ENCODE assay signal across 20 cellular contexts in genomic region chr2:10462178-10463083, GRCh38.
"Had no signal": no experiment of that assay in that cellular context is flagged by ENCODE, and none has a peak within 500 bp of the region (broad histone marks: within the 10 kb centered on the region; RNA-seq: fewer than 3 reads in every experiment).

No MANE protein-coding gene starts in this region.

- H3K9me3 ChIP-seq: ascending aorta, gastrocnemius medialis, lower lobe of right lung had no signal

- H3K27ac Mint-ChIP-seq: activated CD4-positive, alpha-beta T cell treated with anti-CD3 and anti-CD28 coated beads, Interleukin-2, amount 10 ng/mL, durations not matched to agents 24 days and 14 days; activated CD8-positive, alpha-beta T cell treated with anti-CD3 and anti-CD28 coated beads for 36 hours; activated naive CD4-positive, alpha-beta T cell treated with anti-CD3 and anti-CD28 coated beads, Interleukin-2, amount 50 U/mL, for 24 hours; nephron; progenitor cell of endocrine pancreas; stimulated activated naive CD8-positive, alpha-beta T cell treated with anti-CD3 and anti-CD28 coated beads, Interleukin-15, amount 100 ng/mL, for 72 hours; T-cell had no signal

- H3K4me1 ChIP-seq: lower lobe of right lung had no signal

- DNase-seq: activated CD4-positive, alpha-beta T cell treated with anti-CD3 and anti-CD28 coated beads, Interleukin-2, amount 10 ng/mL, durations not matched to agents 24 days and 14 days; activated CD4-positive, CD25-positive, alpha-beta regulatory T cell; activated CD8-positive, alpha-beta T cell treated with anti-CD3 and anti-CD28 coated beads for 36 hours; activated gamma-delta T cell; activated T-cell treated with anti-CD3 and anti-CD28 coated beads, Interleukin-2, amount 50 U/mL, for 4 hours; cortex of kidney; gastrocnemius medialis; head of caudate nucleus; lower lobe of right lung; nucleus accumbens; stimulated activated CD4-positive, alpha-beta T cell treated with anti-CD3 and anti-CD28 coated beads, Interleukin-4, amount 100 ng/mL, for 1 hour; stimulated activated naive CD8-positive, alpha-beta T cell treated with anti-CD3 and anti-CD28 coated beads, Interleukin-15, amount 100 ng/mL, for 72 hours; trophoblast cell had no signal

- H3K27me3 ChIP-seq: ascending aorta, gastrocnemius medialis had no signal

- H3K4me3 ChIP-seq: ascending aorta, gastrocnemius medialis, lower lobe of right lung had no signal

- H3K9me3 Mint-ChIP-seq: activated CD4-positive, alpha-beta T cell treated with anti-CD3 and anti-CD28 coated beads, Interleukin-2, amount 10 ng/mL, durations not matched to agents 24 days and 14 days; activated CD8-positive, alpha-beta T cell treated with anti-CD3 and anti-CD28 coated beads for 36 hours; activated naive CD4-positive, alpha-beta T cell treated with anti-CD3 and anti-CD28 coated beads, Interleukin-2, amount 50 U/mL, for 24 hours; activated T-cell treated with anti-CD3 and anti-CD28 coated beads, Interleukin-2, amount 50 U/mL, for 4 hours; central memory CD8-positive, alpha-beta T cell; nephron; stimulated activated naive CD8-positive, alpha-beta T cell treated with anti-CD3 and anti-CD28 coated beads, Interleukin-15, amount 100 ng/mL, for 72 hours; T-cell had no signal

- H3K36me3 ChIP-seq: ascending aorta, gastrocnemius medialis, lower lobe of right lung had no signal

- H3K4me1 Mint-ChIP-seq: activated naive CD4-positive, alpha-beta T cell treated with anti-CD3 and anti-CD28 coated beads, Interleukin-2, amount 50 U/mL, for 24 hours; central memory CD8-positive, alpha-beta T cell had no signal

- H3K4me3 Mint-ChIP-seq: activated CD4-positive, alpha-beta T cell treated with anti-CD3 and anti-CD28 coated beads, Interleukin-2, amount 10 ng/mL, durations not matched to agents 24 days and 14 days; activated CD8-positive, alpha-beta T cell treated with anti-CD3 and anti-CD28 coated beads for 36 hours; activated naive CD4-positive, alpha-beta T cell treated with anti-CD3 and anti-CD28 coated beads, Interleukin-2, amount 50 U/mL, for 24 hours; activated T-cell treated with anti-CD3 and anti-CD28 coated beads, Interleukin-2, amount 50 U/mL, for 4 hours; central memory CD8-positive, alpha-beta T cell; nephron; stimulated activated naive CD8-positive, alpha-beta T cell treated with anti-CD3 and anti-CD28 coated beads, Interleukin-15, amount 100 ng/mL, for 72 hours; T-cell had no signal

- H3K36me3 Mint-ChIP-seq: activated naive CD4-positive, alpha-beta T cell treated with anti-CD3 and anti-CD28 coated beads, Interleukin-2, amount 50 U/mL, for 24 hours; T-cell had no signal

- H3K27ac ChIP-seq: ascending aorta, gastrocnemius medialis, lower lobe of right lung had no signal

- ATAC-seq: activated CD8-positive, alpha-beta T cell treated with anti-CD3 and anti-CD28 coated beads for 36 hours; activated T-cell treated with anti-CD3 and anti-CD28 coated beads, Interleukin-2, amount 50 U/mL, for 4 hours; esophagus mucosa; gastrocnemius medialis; lower lobe of right lung; stimulated activated naive CD8-positive, alpha-beta T cell treated with anti-CD3 and anti-CD28 coated beads, Interleukin-15, amount 100 ng/mL, for 72 hours; T-cell had no signal
